In genomic region chr2:169208026-169208425, GRCh38 we compare ENCODE assay signal across 2 cellular contexts.
TF ChIP-seq lines count a peak whose summit lies in the region.

No MANE protein-coding gene starts in this region.

TF ChIP-seq in GM12878, 131 proteins besides CTCF, POLR2A, EP300 and RAD21 (continued from another document):
- TF ChIP-seq ZBTB40 (IDR thresholded peaks at IDR 0.05; ENCODE audit: borderline replicate concordance): 0 out of 2 replicates have a peak, but pooled peaks have one; percentile 17

TF ChIP-seq in K562, 482 proteins besides CTCF, POLR2A, EP300 and RAD21 (continued from another document):
- peak; percentile 92 for TF ChIP-seq ZBTB40 (IDR thresholded peaks at IDR 0.05)
- peak; percentile 60; the same call in 1 of the 2 replicates for TF ChIP-seq ZBTB40 (CRISPR knock-in tag; IDR thresholded peaks at IDR 0.05)
